In genomic region chr5:154820383-154820782, GRCh38 we compare ENCODE assay signal across 19 cellular contexts. TPM values are rescaled to one million over a fixed set of nuclear protein-coding genes. Genes with fewer than 3 reads are reported as not detected.
"Had no signal": no experiment of that assay in that cellular context is flagged by ENCODE, and none has a peak within 500 bp of the region (broad histone marks: within the 10 kb centered on the region; RNA-seq: fewer than 3 reads in every experiment).

No MANE protein-coding gene starts in this region.

- H3K27ac Mint-ChIP-seq: activated B cell treated with CpG ODN at 0.5 μM for 24 hours; activated CD4-positive, alpha-beta T cell treated with anti-CD3 and anti-CD28 coated beads, Interleukin-2, amount 10 ng/mL, durations not matched to agents 24 days and 14 days; activated naive CD4-positive, alpha-beta T cell treated with anti-CD3 and anti-CD28 coated beads, Interleukin-2, amount 50 U/mL, for 24 hours; activated T-helper 2 cell treated with anti-CD3 and anti-CD28 coated beads, Interferon-gamma antibody, Interleukin-2, Interleukin-4, amounts not matched to agents 10 μg/mL and 5 μg/mL and 100 μg/mL, durations not matched to agents 14 hours and 24 hours and 36 hours; stimulated activated memory B cell treated with anti-CD40 and anti-IgM and Interleukin-4, amounts not matched to agents 10 μg/mL and 1 μg/mL and 100 μg/mL, for 72 hours had no signal

- H3K27me3 Mint-ChIP-seq: activated B cell treated with CpG ODN at 0.5 μM for 24 hours; activated CD4-positive, alpha-beta T cell treated with anti-CD3 and anti-CD28 coated beads, Interleukin-2, amount 10 ng/mL, durations not matched to agents 24 days and 14 days; activated naive CD4-positive, alpha-beta T cell treated with anti-CD3 and anti-CD28 coated beads, Interleukin-2, amount 50 U/mL, for 24 hours; naive B cell; stimulated activated memory B cell treated with anti-CD40 and anti-IgM and Interleukin-4, amounts not matched to agents 10 μg/mL and 1 μg/mL and 100 μg/mL, for 72 hours had no signal

- ATAC-seq: left lobe of liver; right cardiac atrium; stimulated activated memory B cell treated with anti-CD40 and anti-IgM and Interleukin-4, amounts not matched to agents 10 μg/mL and 1 μg/mL and 100 μg/mL, for 72 hours had no signal

- H3K4me1 ChIP-seq: transverse colon had no signal

- DNase-seq: activated B cell treated with CpG ODN at 0.5 μM for 24 hours; activated CD4-positive, alpha-beta T cell treated with anti-CD3 and anti-CD28 coated beads, Interleukin-2, amount 10 ng/mL, durations not matched to agents 24 days and 14 days; activated T-cell treated with anti-CD3 and anti-CD28 coated beads for 4 hours; adrenal gland; islet precursor cell; mammary epithelial cell; naive B cell; nucleus accumbens; SHP77 treated with DMSO at 0.1 percent for 48 hours; transverse colon had no signal

- H3K27me3 ChIP-seq: adrenal gland, esophagus muscularis mucosa, transverse colon had no signal

- H3K4me3 ChIP-seq: adrenal gland, esophagus muscularis mucosa, transverse colon had no signal

- H3K27ac ChIP-seq: adrenal gland, esophagus muscularis mucosa, transverse colon had no signal

- H3K4me1 Mint-ChIP-seq: activated B cell treated with CpG ODN at 0.5 μM for 24 hours had no signal

- H3K4me3 Mint-ChIP-seq: activated B cell treated with CpG ODN at 0.5 μM for 24 hours; activated CD4-positive, alpha-beta T cell treated with anti-CD3 and anti-CD28 coated beads, Interleukin-2, amount 10 ng/mL, durations not matched to agents 24 days and 14 days; activated naive CD4-positive, alpha-beta T cell treated with anti-CD3 and anti-CD28 coated beads, Interleukin-2, amount 50 U/mL, for 24 hours; naive B cell; stimulated activated memory B cell treated with anti-CD40 and anti-IgM and Interleukin-4, amounts not matched to agents 10 μg/mL and 1 μg/mL and 100 μg/mL, for 72 hours; T-helper 1 cell treated with Interleukin-12 subunit alpha and Interleukin-12 subunit beta and Interleukin-4 antibody, amounts not matched to agents 30 μg/mL and 1 μg/mL, for 36 hours had no signal

- FAIRE-seq: colon, TTC549 had no signal

- H3K9me3 ChIP-seq: adrenal gland, esophagus muscularis mucosa, transverse colon had no signal

- H3K9me3 Mint-ChIP-seq: activated B cell treated with CpG ODN at 0.5 μM for 24 hours; activated CD4-positive, alpha-beta T cell treated with anti-CD3 and anti-CD28 coated beads, Interleukin-2, amount 10 ng/mL, durations not matched to agents 24 days and 14 days; activated naive CD4-positive, alpha-beta T cell treated with anti-CD3 and anti-CD28 coated beads, Interleukin-2, amount 50 U/mL, for 24 hours; activated T-helper 2 cell treated with anti-CD3 and anti-CD28 coated beads, Interferon-gamma antibody, Interleukin-2, Interleukin-4, amounts not matched to agents 10 μg/mL and 5 μg/mL and 100 μg/mL, durations not matched to agents 14 hours and 24 hours and 36 hours; naive B cell; stimulated activated memory B cell treated with anti-CD40 and anti-IgM and Interleukin-4, amounts not matched to agents 10 μg/mL and 1 μg/mL and 100 μg/mL, for 72 hours; T-helper 1 cell treated with Interleukin-12 subunit alpha and Interleukin-12 subunit beta and Interleukin-4 antibody, amounts not matched to agents 30 μg/mL and 1 μg/mL, for 36 hours had no signal

RNA-seq across cellular contexts. Expression of gene FAXDC2, which starts 30.0 kb away (rescaled TPM):
- total RNA-seq: activated B cell treated with CpG ODN at 0.5 μM for 24 hours; activated CD4-positive, alpha-beta T cell treated with anti-CD3 and anti-CD28 coated beads, Interleukin-2, amount 10 ng/mL, durations not matched to agents 24 days and 14 days; activated T-helper 2 cell treated with anti-CD3 and anti-CD28 coated beads, Interferon-gamma antibody, Interleukin-2, Interleukin-4, amounts not matched to agents 10 μg/mL and 5 μg/mL and 100 μg/mL, durations not matched to agents 14 hours and 24 hours and 36 hours had no signal
